In the genomic region with DNA sequence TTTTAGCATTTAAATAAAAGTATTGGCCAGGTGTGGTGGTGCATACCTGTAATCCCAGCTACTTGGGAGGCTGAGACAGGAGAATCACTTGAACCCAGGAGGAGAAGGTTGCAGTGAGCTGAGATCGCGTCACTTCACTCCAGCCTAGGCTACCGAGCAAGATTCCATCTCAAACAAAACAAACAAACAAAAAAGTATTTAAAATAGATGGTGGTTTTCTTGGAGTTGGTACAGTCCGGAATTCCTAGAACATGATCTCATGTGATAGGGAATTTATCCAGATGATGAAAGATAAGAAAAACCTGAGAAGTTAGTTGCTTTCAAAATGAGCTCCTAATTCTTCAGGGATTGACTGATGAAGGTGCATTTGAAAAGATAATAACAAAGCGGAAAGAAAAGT, we compare ENCODE assay signal across 1 cellular context.
TF ChIP-seq lines count a peak whose summit lies in the region.

No MANE protein-coding gene starts in this region.

TF ChIP-seq in GM23338, 12 proteins besides CTCF, POLR2A, EP300 and RAD21:
- TF ChIP-seq, protein P1, sequence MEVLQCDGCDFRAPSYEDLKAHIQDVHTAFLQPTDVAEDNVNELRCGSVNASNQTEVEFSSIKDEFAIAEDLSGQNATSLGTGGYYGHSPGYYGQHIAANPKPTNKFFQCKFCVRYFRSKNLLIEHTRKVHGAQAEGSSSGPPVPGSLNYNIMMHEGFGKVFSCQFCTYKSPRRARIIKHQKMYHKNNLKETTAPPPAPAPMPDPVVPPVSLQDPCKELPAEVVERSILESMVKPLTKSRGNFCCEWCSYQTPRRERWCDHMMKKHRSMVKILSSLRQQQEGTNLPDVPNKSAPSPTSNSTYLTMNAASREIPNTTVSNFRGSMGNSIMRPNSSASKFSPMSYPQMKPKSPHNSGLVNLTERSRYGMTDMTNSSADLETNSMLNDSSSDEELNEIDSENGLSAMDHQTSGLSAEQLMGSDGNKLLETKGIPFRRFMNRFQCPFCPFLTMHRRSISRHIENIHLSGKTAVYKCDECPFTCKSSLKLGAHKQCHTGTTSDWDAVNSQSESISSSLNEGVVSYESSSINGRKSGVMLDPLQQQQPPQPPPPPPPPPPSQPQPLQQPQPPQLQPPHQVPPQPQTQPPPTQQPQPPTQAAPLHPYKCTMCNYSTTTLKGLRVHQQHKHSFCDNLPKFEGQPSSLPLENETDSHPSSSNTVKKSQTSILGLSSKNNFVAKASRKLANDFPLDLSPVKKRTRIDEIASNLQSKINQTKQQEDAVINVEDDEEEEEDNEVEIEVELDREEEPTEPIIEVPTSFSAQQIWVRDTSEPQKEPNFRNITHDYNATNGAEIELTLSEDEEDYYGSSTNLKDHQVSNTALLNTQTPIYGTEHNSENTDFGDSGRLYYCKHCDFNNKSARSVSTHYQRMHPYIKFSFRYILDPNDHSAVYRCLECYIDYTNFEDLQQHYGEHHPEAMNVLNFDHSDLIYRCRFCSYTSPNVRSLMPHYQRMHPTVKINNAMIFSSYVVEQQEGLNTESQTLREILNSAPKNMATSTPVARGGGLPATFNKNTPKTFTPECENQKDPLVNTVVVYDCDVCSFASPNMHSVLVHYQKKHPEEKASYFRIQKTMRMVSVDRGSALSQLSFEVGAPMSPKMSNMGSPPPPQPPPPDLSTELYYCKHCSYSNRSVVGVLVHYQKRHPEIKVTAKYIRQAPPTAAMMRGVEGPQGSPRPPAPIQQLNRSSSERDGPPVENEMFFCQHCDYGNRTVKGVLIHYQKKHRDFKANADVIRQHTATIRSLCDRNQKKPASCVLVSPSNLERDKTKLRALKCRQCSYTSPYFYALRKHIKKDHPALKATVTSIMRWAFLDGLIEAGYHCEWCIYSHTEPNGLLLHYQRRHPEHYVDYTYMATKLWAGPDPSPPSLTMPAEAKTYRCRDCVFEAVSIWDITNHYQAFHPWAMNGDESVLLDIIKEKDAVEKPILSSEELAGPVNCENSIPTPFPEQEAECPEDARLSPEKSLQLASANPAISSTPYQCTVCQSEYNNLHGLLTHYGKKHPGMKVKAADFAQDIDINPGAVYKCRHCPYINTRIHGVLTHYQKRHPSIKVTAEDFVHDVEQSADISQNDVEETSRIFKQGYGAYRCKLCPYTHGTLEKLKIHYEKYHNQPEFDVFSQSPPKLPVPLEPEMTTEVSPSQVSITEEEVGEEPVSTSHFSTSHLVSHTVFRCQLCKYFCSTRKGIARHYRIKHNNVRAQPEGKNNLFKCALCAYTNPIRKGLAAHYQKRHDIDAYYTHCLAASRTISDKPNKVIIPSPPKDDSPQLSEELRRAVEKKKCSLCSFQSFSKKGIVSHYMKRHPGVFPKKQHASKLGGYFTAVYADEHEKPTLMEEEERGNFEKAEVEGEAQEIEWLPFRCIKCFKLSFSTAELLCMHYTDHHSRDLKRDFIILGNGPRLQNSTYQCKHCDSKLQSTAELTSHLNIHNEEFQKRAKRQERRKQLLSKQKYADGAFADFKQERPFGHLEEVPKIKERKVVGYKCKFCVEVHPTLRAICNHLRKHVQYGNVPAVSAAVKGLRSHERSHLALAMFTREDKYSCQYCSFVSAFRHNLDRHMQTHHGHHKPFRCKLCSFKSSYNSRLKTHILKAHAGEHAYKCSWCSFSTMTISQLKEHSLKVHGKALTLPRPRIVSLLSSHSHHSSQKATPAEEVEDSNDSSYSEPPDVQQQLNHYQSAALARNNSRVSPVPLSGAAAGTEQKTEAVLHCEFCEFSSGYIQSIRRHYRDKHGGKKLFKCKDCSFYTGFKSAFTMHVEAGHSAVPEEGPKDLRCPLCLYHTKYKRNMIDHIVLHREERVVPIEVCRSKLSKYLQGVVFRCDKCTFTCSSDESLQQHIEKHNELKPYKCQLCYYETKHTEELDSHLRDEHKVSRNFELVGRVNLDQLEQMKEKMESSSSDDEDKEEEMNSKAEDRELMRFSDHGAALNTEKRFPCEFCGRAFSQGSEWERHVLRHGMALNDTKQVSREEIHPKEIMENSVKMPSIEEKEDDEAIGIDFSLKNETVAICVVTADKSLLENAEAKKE (CRISPR knock-in tag; IDR thresholded peaks at IDR 0.05): no peak
- no peak for TF ChIP-seq EZH2phosphoT487 (IDR thresholded peaks at IDR 0.05; ENCODE audit: unreplicated experiment)
- TF ChIP-seq, protein P2, sequence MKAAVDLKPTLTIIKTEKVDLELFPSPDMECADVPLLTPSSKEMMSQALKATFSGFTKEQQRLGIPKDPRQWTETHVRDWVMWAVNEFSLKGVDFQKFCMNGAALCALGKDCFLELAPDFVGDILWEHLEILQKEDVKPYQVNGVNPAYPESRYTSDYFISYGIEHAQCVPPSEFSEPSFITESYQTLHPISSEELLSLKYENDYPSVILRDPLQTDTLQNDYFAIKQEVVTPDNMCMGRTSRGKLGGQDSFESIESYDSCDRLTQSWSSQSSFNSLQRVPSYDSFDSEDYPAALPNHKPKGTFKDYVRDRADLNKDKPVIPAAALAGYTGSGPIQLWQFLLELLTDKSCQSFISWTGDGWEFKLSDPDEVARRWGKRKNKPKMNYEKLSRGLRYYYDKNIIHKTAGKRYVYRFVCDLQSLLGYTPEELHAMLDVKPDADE (IDR thresholded peaks at IDR 0.05): no peak
- TF ChIP-seq JUNB (IDR thresholded peaks at IDR 0.05; ENCODE audit: unreplicated experiment): no peak
- TF ChIP-seq POLR2AphosphoS5 (IDR thresholded peaks at IDR 0.05; ENCODE audit: low read depth): no peak
- no peak for TF ChIP-seq NANOG (IDR thresholded peaks at IDR 0.05; ENCODE audit: borderline replicate concordance)
- no peak for TF ChIP-seq ZNF331 (CRISPR knock-in tag; IDR thresholded peaks at IDR 0.05; ENCODE audit: low read depth)
